12 cellular contexts compared by ENCODE assay signal in genomic region chr2:66733361-66733760, GRCh38.
"Had no signal": no experiment of that assay in that cellular context is flagged by ENCODE, and none has a peak within 500 bp of the region (broad histone marks: within the 10 kb centered on the region; RNA-seq: fewer than 3 reads in every experiment).

No MANE protein-coding gene starts in this region.

- H3K9ac ChIP-seq: neural progenitor cell had no signal

- H3K27ac ChIP-seq: ascending aorta, esophagus squamous epithelium, heart right ventricle, neural progenitor cell, ovary, thyroid gland had no signal

- H3K4me3 ChIP-seq: ascending aorta, esophagus squamous epithelium, heart right ventricle, neural progenitor cell, ovary, thyroid gland had no signal

- H3K4me2 ChIP-seq: neural progenitor cell had no signal

- H3K27me3 ChIP-seq: ascending aorta, esophagus squamous epithelium, heart right ventricle, neural progenitor cell, ovary, thyroid gland had no signal

- H3K9me3 ChIP-seq: ascending aorta, esophagus squamous epithelium, ovary, thyroid gland had no signal

- DNase-seq: activated CD8-positive, alpha-beta memory T cell treated with anti-CD3 and anti-CD28 coated beads, Interleukin-2, amount 50 U/mL, for 48 hours; activated CD8-positive, alpha-beta T cell treated with anti-CD3 and anti-CD28 coated beads, Interleukin-2, amount 10 ng/mL, durations not matched to agents 7 days and 5 days; activated naive CD4-positive, alpha-beta T cell treated with Interleukin-2 at 50 U/mL for 16 hours; activated naive CD8-positive, alpha-beta T cell treated with anti-CD3 and anti-CD28 coated beads, Interleukin-2, amount 50 U/mL, for 24 hours; esophagus squamous epithelium; heart right ventricle; ovary; retina; small intestine; thyroid gland had no signal

- H2AFZ ChIP-seq: neural progenitor cell had no signal

- H3K36me3 ChIP-seq: ascending aorta, esophagus squamous epithelium, heart right ventricle, neural progenitor cell, ovary, thyroid gland had no signal

- H3K4me1 ChIP-seq: ascending aorta, heart right ventricle, neural progenitor cell, thyroid gland had no signal
